In genomic region chr7:4775281-4776159, GRCh38 we compare ENCODE assay signal across 8 cellular contexts. TPM values are rescaled to one million over a fixed set of nuclear protein-coding genes. Genes with fewer than 3 reads are reported as not detected.
A peak's percentile ranks its signal among the peaks of the same experiment; 100 is the strongest.
DNase-seq lines count a peak whose midpoint lies in the region; ATAC-seq lines count a peak whose summit lies in the region.

AP5Z1 (plus strand) TSS chr7:4775623; CDS start chr7:4775716, 93 bp downstream.

- peaks cover 9% of the 10 kb centered on the region for H3K4me1 ChIP-seq in effector memory CD4-positive, alpha-beta T cell (ENCODE audit: control insufficient read depth, insufficient read depth, low read length, poor library complexity, severe bottlenecking)

- H3K9me3 ChIP-seq in effector memory CD4-positive, alpha-beta T cell (ENCODE audit: control insufficient read depth, low read length), result no peaks in the 10 kb centered on the region

- H3K36me3 ChIP-seq in effector memory CD4-positive, alpha-beta T cell (ENCODE audit: control insufficient read depth, insufficient read depth, low read length), result peaks cover 7% of the 10 kb centered on the region

- no peaks in the 10 kb centered on the region for H3K27me3 ChIP-seq in effector memory CD4-positive, alpha-beta T cell (replicated peaks; ENCODE audit: control insufficient read depth, insufficient read depth, low read length, poor library complexity, severe bottlenecking)

- peak within 1 kb of the TSS; percentile 72 for H3K4me3 ChIP-seq in effector memory CD4-positive, alpha-beta T cell (ENCODE audit: insufficient read depth, low read depth, low read length, poor library complexity, severe bottlenecking)

- DNase-seq in COR-L47 (lab: John Stamatoyannopoulos, UW) (peak; percentile 92), HT-29 (ENCODE audit: low spot score) (peak; percentile 96), NOMO-1 treated with DMSO at 0.1 percent for 48 hours (lab: John Stamatoyannopoulos, UW; ENCODE audit: unreplicated experiment) (peak; percentile 91), medulla oblongata (ENCODE audit: extremely low spot score) (peak; percentile 98)
- DNase-seq in activated CD8-positive, alpha-beta memory T cell treated with anti-CD3 and anti-CD28 coated beads for 4 hours (ENCODE audit: low read depth in 2 of 2), result peak; percentile 87 to 91
- peak; percentile 93 to 95 (median 95) for DNase-seq in effector memory CD4-positive, alpha-beta T cell
- peak; percentile 83 to 92 (median 89) for DNase-seq in stimulated activated CD4-positive, alpha-beta T cell treated with anti-CD3 and anti-CD28 coated beads, TNF-alpha, amount 100 ng/mL, for 48 hours (ENCODE audit: low read depth in 3 of 3)

- peak; percentile 93 for ATAC-seq in GM21360 (IDR thresholded peaks at IDR 0.05; ENCODE audit: unreplicated experiment)

- peak within 1 kb of the TSS; percentile 92 for H3K27ac ChIP-seq in effector memory CD4-positive, alpha-beta T cell (ENCODE audit: insufficient read depth, low read length, poor library complexity, severe bottlenecking)

RNA-seq across cellular contexts. Expression of gene AP5Z1, which starts in this region (rescaled TPM):
- 74.5 and 81.3 TPM in 2 replicates for total RNA-seq in HT-29 (2014; rRNA removed; shearing (Covaris generic))

Comparison
In these comparisons a context has a peak if more than half of its experiments do, and no peak if none do; other contexts are left out.
1. Peak in every context shown above with its lines: DNase-seq, ATAC-seq, H3K4me3 ChIP-seq and H3K27ac ChIP-seq.